In genomic region chr9:18768951-18769622, GRCh38 we compare ENCODE assay signal across 13 cellular contexts.
DNase-seq lines count a peak whose midpoint lies in the region; ATAC-seq and FAIRE-seq lines count a peak whose summit lies in the region.
"Had no signal": no experiment of that assay in that cellular context is flagged by ENCODE, and none has a peak within 500 bp of the region (broad histone marks: within the 10 kb centered on the region; RNA-seq: fewer than 3 reads in every experiment).

No MANE protein-coding gene starts in this region.

- H3K9me3 Mint-ChIP-seq in natural killer cell treated with Interleukin-12 subunit alpha and Interleukin-12 subunit beta and Interleukin-15 and Interleukin-18, amount 100 ng/mL, for 72 hours: no peaks in the 10 kb centered on the region

- H3K4me3 Mint-ChIP-seq in natural killer cell treated with Interleukin-12 subunit alpha and Interleukin-12 subunit beta and Interleukin-15 and Interleukin-18, amount 100 ng/mL, for 72 hours: no peak overlapping the region
- H3K4me3 Mint-ChIP-seq: naive thymus-derived CD4-positive, alpha-beta T cell had no signal

- ATAC-seq in GM21360 (IDR thresholded peaks at IDR 0.05; ENCODE audit: unreplicated experiment): peak; percentile 90
- peak; percentile 86 for ATAC-seq in HG02943 (IDR thresholded peaks at IDR 0.05; ENCODE audit: low read depth, unreplicated experiment)
- peak; percentile 85 for ATAC-seq in HG03571 (IDR thresholded peaks at IDR 0.05; ENCODE audit: unreplicated experiment)
- no peak for ATAC-seq in natural killer cell treated with Interleukin-12 subunit alpha and Interleukin-12 subunit beta and Interleukin-15 and Interleukin-18, amount 100 ng/mL, for 72 hours
- ATAC-seq: naive thymus-derived CD4-positive, alpha-beta T cell had no signal

- no peaks in the 10 kb centered on the region for H3K4me1 Mint-ChIP-seq in natural killer cell treated with Interleukin-12 subunit alpha and Interleukin-12 subunit beta and Interleukin-15 and Interleukin-18, amount 100 ng/mL, for 72 hours (ENCODE audit: low read depth in 2 of 2)
- H3K4me1 Mint-ChIP-seq: naive thymus-derived CD4-positive, alpha-beta T cell had no signal

- H3K27me3 Mint-ChIP-seq in natural killer cell treated with Interleukin-12 subunit alpha and Interleukin-12 subunit beta and Interleukin-15 and Interleukin-18, amount 100 ng/mL, for 72 hours: peaks cover 11 to 29% of the 10 kb centered on the region in 2 donors

- DNase-seq in GM18507 (ENCODE audit: extremely low spot score, insufficient read length, low read depth) (no peak), midbrain (lab: John Stamatoyannopoulos, UW) (no peak), medulla oblongata (ENCODE audit: extremely low spot score) (no peak)
- DNase-seq in activated effector memory CD4-positive, alpha-beta T cell treated with anti-CD3 and anti-CD28 coated beads, Interleukin-2, amount 50 U/mL, for 16 hours: no peak
- no peak for DNase-seq in natural killer cell treated with Interleukin-12 subunit alpha and Interleukin-12 subunit beta and Interleukin-15 and Interleukin-18, amount 100 ng/mL, for 72 hours (ENCODE audit: low spot score)
- DNase-seq: caudate nucleus; EL; naive thymus-derived CD4-positive, alpha-beta T cell; SJCRH30; stimulated activated CD8-positive, alpha-beta memory T cell treated with anti-CD3 and anti-CD28 coated beads, Interleukin-4, amount 100 ng/mL, for 48 hours had no signal

- peak; percentile 81 for FAIRE-seq in GM18507 (lab: Jason Lieb, UNC)

- no peaks in the 10 kb centered on the region for H3K36me3 Mint-ChIP-seq in natural killer cell treated with Interleukin-12 subunit alpha and Interleukin-12 subunit beta and Interleukin-15 and Interleukin-18, amount 100 ng/mL, for 72 hours
- H3K36me3 Mint-ChIP-seq: naive thymus-derived CD4-positive, alpha-beta T cell had no signal

- H3K27ac Mint-ChIP-seq in natural killer cell treated with Interleukin-12 subunit alpha and Interleukin-12 subunit beta and Interleukin-15 and Interleukin-18, amount 100 ng/mL, for 72 hours: no peak overlapping the region
- H3K27ac Mint-ChIP-seq: naive thymus-derived CD4-positive, alpha-beta T cell had no signal

Comparison
In these comparisons a context has a peak if more than half of its experiments do, and no peak if none do; other contexts are left out.
1. ATAC-seq: peak in GM21360 (single experiment), HG02943 (single experiment) and HG03571 (single experiment); none in natural killer cell treated with Interleukin-12 subunit alpha and Interleukin-12 subunit beta and Interleukin-15 and Interleukin-18, amount 100 ng/mL, for 72 hours (0 of 2).